ENCODE assay signal across 12 cellular contexts in genomic region chr3:195149292-195149691, GRCh38.
DNase-seq lines count a peak whose midpoint lies in the region; ATAC-seq and TF ChIP-seq lines count a peak whose summit lies in the region.
"Had no signal": no experiment of that assay in that cellular context is flagged by ENCODE, and none has a peak within 500 bp of the region (broad histone marks: within the 10 kb centered on the region; RNA-seq: fewer than 3 reads in every experiment).

No MANE protein-coding gene starts in this region.

- intact Hi-C loops in sigmoid colon (cut with DNase I) = no loop called here

- H3K4me3 ChIP-seq in GM06990 (replicated peaks; ENCODE audit: low read depth, low read length) (peak overlapping the region; percentile 49), gastroesophageal sphincter (peak overlapping the region in 1 of 2 donors; percentile 19), sigmoid colon (no peak overlapping the region)

- H3K27ac ChIP-seq in gastroesophageal sphincter = peak overlapping the region in 3 of 4 donors; percentile 82 to 86 (median 85)
- peak overlapping the region; percentile 80 to 94 (median 92) for H3K27ac ChIP-seq in sigmoid colon

- ATAC-seq in gastroesophageal sphincter (no peak), GM18519 (IDR thresholded peaks at IDR 0.05; ENCODE audit: low FRiP score, unreplicated experiment) (no peak)

- TF ChIP-seq POLR2A in gastroesophageal sphincter (IDR thresholded peaks at IDR 0.05) = no peak
- no peak for TF ChIP-seq POLR2A in sigmoid colon (IDR thresholded peaks at IDR 0.05)

- TF ChIP-seq EP300 in gastroesophageal sphincter (IDR thresholded peaks at IDR 0.05) (no peak), sigmoid colon (IDR thresholded peaks at IDR 0.05) (no peak)

- DNase-seq in GM06990 (ENCODE audit: extremely low read depth, insufficient read length) = no peak
- peak; percentile 43 for DNase-seq in SK-N-DZ (ENCODE audit: low spot score)
- DNase-seq in sigmoid colon = no peak
- no peak for DNase-seq in NCI-H128 (lab: John Stamatoyannopoulos, UW; ENCODE audit: unreplicated experiment)
- no peak for DNase-seq in stimulated activated CD4-positive, alpha-beta T cell treated with anti-CD3 and anti-CD28 coated beads, Interleukin-15, amount 100 ng/mL, for 24 hours
- DNase-seq in GDM1 (lab: John Stamatoyannopoulos, UW) = no peak
- DNase-seq: activated CD4-positive, alpha-beta T cell treated with anti-CD3 and anti-CD28 coated beads for 4 hours; NCI-H2107; SW 1271 had no signal

- H3K36me3 ChIP-seq in GM06990 (ENCODE audit: control insufficient read depth, insufficient read depth, low read length) (peaks cover 3% of the 10 kb centered on the region; the same call in 1 of the 2 replicates), gastroesophageal sphincter (no peaks in the 10 kb centered on the region), sigmoid colon (no peaks in the 10 kb centered on the region)
- H3K36me3 ChIP-seq: suprapubic skin had no signal

- TF ChIP-seq CTCF in GM06990 (IDR thresholded peaks at IDR 0.05; ENCODE audit: insufficient read depth, low read length, poor library complexity, severe bottlenecking) (no peak), gastroesophageal sphincter (IDR thresholded peaks at IDR 0.05) (no peak), sigmoid colon (IDR thresholded peaks at IDR 0.05) (no peak)

- H3K4me1 ChIP-seq in gastroesophageal sphincter (peaks cover 0 to 61% (median 23%) of the 10 kb centered on the region in 3 donors), sigmoid colon (peaks cover 0 to 57% (median 46%) of the 10 kb centered on the region in 4 donors)

- H3K27me3 ChIP-seq in GM06990 (replicated peaks; ENCODE audit: control insufficient read depth, insufficient read depth, low read length) = no peaks in the 10 kb centered on the region
- no peaks in the 10 kb centered on the region for H3K27me3 ChIP-seq in gastroesophageal sphincter
- no peaks in the 10 kb centered on the region for H3K27me3 ChIP-seq in sigmoid colon
- H3K27me3 ChIP-seq: suprapubic skin had no signal

- WGBS in gastroesophageal sphincter (ENCODE audit: low coverage in 1 of 2), 2 donors = 47 to 55% methylated on average over 9 of the region's 9 CpGs
- WGBS in sigmoid colon, 2 donors = 56 to 77% methylated on average over 9 of the region's 9 CpGs

- no peaks in the 10 kb centered on the region for H3K9me3 ChIP-seq in gastroesophageal sphincter
- H3K9me3 ChIP-seq in sigmoid colon = no peaks in the 10 kb centered on the region
- H3K9me3 ChIP-seq: suprapubic skin had no signal
